Comparison of ENCODE assay signal across 21 cellular contexts in the genomic region with DNA sequence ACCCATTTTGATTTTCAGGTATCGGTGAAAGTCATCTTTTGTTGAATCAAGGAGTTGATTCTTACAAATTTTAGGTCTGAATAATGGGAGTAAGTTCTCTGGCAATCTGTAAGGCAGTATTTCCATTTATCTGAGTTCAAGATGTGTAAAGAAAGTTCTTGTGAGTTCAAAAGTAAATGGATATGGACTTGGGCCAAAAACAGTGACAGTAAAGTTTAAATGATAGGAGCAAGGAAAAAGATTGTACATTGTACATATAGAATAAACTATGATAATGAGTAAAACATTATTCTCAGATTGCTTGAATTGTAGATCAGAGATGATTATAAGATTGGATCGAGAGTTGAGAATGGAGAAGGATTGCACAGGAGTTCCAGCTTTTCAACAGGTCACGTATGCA.
"Had no signal": no experiment of that assay in that cellular context is flagged by ENCODE, and none has a peak within 500 bp of the region (broad histone marks: within the 10 kb centered on the region; RNA-seq: fewer than 3 reads in every experiment).

No MANE protein-coding gene starts in this region.

- DNase-seq: esophagus squamous epithelium; foreskin fibroblast; glutamatergic neuron; kidney; left cardiac atrium; left ventricle myocardium superior; mesenchymal stem cell; midbrain; naive thymus-derived CD4-positive, alpha-beta T cell; posterior cingulate gyrus; sigmoid colon; stimulated activated CD4-positive, alpha-beta T cell treated with anti-CD3 and anti-CD28 coated beads, Interleukin-12 subunit alpha, Interleukin-12 subunit beta, amount 100 ng/mL, for 4 hours; stimulated activated naive CD4-positive, alpha-beta T cell; stomach; substantia nigra had no signal

- H3K4me3 ChIP-seq: esophagus squamous epithelium, gastroesophageal sphincter, lung, sigmoid colon, skin epidermis, stomach, thoracic aorta had no signal

- H3K4me1 ChIP-seq: esophagus squamous epithelium, gastroesophageal sphincter, sigmoid colon had no signal

- H3K36me3 ChIP-seq: esophagus squamous epithelium, gastroesophageal sphincter, neutrophil, sigmoid colon, stomach, thoracic aorta had no signal

- H3K27me3 ChIP-seq: esophagus squamous epithelium, gastroesophageal sphincter, neutrophil, sigmoid colon, stomach had no signal

- H3K4me1 Mint-ChIP-seq: naive thymus-derived CD4-positive, alpha-beta T cell had no signal

- H3K27me3 Mint-ChIP-seq: dendritic cell treated with granulocyte-macrophage colony-stimulating factor and Interleukin-4, amounts not matched to agents 40 ng/mL and 50 ng/mL, for 4 days; naive thymus-derived CD4-positive, alpha-beta T cell had no signal

- H3K27ac Mint-ChIP-seq: dendritic cell treated with granulocyte-macrophage colony-stimulating factor and Interleukin-4, amounts not matched to agents 40 ng/mL and 50 ng/mL, for 4 days; naive thymus-derived CD4-positive, alpha-beta T cell had no signal

- ATAC-seq: gastroesophageal sphincter; left cardiac atrium; left ventricle myocardium superior; naive thymus-derived CD4-positive, alpha-beta T cell had no signal

- H3K27ac ChIP-seq: esophagus squamous epithelium, gastroesophageal sphincter, neutrophil, sigmoid colon, skin epidermis, stomach, thoracic aorta had no signal

- H3K4me3 Mint-ChIP-seq: dendritic cell treated with granulocyte-macrophage colony-stimulating factor and Interleukin-4, amounts not matched to agents 40 ng/mL and 50 ng/mL, for 4 days; naive thymus-derived CD4-positive, alpha-beta T cell had no signal

- H3K9me3 Mint-ChIP-seq: dendritic cell treated with granulocyte-macrophage colony-stimulating factor and Interleukin-4, amounts not matched to agents 40 ng/mL and 50 ng/mL, for 4 days; naive thymus-derived CD4-positive, alpha-beta T cell had no signal

- H3K9me3 ChIP-seq: esophagus squamous epithelium, gastroesophageal sphincter, neutrophil, sigmoid colon, stomach, thoracic aorta had no signal
